Comparison of ENCODE assay signal across 24 cellular contexts in the genomic region with DNA sequence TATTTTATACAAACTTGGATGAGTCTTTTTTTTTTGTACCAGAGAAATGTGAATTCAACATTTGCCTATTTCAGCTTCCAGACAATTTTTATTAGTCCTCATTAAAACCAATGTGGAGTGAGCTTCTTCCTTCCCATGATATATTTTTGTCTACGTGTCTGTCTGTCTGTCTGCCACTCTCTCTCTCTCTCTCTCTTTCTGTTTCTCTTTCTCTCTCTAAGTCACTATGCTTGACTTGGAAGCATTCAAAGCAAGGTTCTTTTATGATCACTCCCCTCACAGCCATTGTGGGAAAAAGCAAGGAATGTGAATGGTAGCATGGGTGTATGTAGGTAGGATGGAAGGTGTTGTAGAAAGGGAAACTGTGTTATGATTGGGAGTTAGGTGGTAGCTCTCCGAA.
"Had no signal": no experiment of that assay in that cellular context is flagged by ENCODE, and none has a peak within 500 bp of the region (broad histone marks: within the 10 kb centered on the region; RNA-seq: fewer than 3 reads in every experiment).

No MANE protein-coding gene starts in this region.

- H3K4me3 ChIP-seq: left ventricle myocardium inferior, lung, pancreas, prostate gland, skin epidermis, spleen, suprapubic skin, thoracic aorta, tibial artery, uterus had no signal

- H3K36me3 Mint-ChIP-seq: naive thymus-derived CD8-positive, alpha-beta T cell; stimulated activated effector memory CD8-positive, alpha-beta T cell treated with anti-CD3 and anti-CD28 coated beads, Interleukin-12 subunit alpha, Interleukin-12 subunit beta, amount 100 ng/mL, for 72 hours had no signal

- H3K36me3 ChIP-seq: left ventricle myocardium inferior, pancreas, prostate gland, spleen, suprapubic skin, thoracic aorta, tibial artery, uterus had no signal

- H3K4me1 Mint-ChIP-seq: neural crest cell; stimulated activated effector memory CD8-positive, alpha-beta T cell treated with anti-CD3 and anti-CD28 coated beads, Interleukin-12 subunit alpha, Interleukin-12 subunit beta, amount 100 ng/mL, for 72 hours had no signal

- FAIRE-seq: pancreas had no signal

- H3K9me3 ChIP-seq: left ventricle myocardium inferior, pancreas, prostate gland, spleen, suprapubic skin, thoracic aorta, tibial artery, uterus had no signal

- H3K9me3 Mint-ChIP-seq: naive thymus-derived CD8-positive, alpha-beta T cell; nephron; neural crest cell; stimulated activated effector memory CD8-positive, alpha-beta T cell treated with anti-CD3 and anti-CD28 coated beads, Interleukin-12 subunit alpha, Interleukin-12 subunit beta, amount 100 ng/mL, for 72 hours; stimulated activated naive CD8-positive, alpha-beta T cell treated with anti-CD3 and anti-CD28 coated beads, Interleukin-15, Interleukin-2, amounts not matched to agents 100 ng/mL and 50 ng/mL, for 24 hours; type B pancreatic cell had no signal

- H3K27ac Mint-ChIP-seq: naive thymus-derived CD8-positive, alpha-beta T cell; stimulated activated effector memory CD8-positive, alpha-beta T cell treated with anti-CD3 and anti-CD28 coated beads, Interleukin-12 subunit alpha, Interleukin-12 subunit beta, amount 100 ng/mL, for 72 hours; stimulated activated naive CD8-positive, alpha-beta T cell treated with anti-CD3 and anti-CD28 coated beads, Interleukin-15, Interleukin-2, amounts not matched to agents 100 ng/mL and 50 ng/mL, for 24 hours; type B pancreatic cell had no signal

- H3K27ac ChIP-seq: left ventricle myocardium inferior, pancreas, prostate gland, skin epidermis, spleen, suprapubic skin, thoracic aorta, tibial artery, uterus had no signal

- H3K4me1 ChIP-seq: left ventricle myocardium inferior, pancreas, prostate gland, spleen had no signal

- H3K27me3 Mint-ChIP-seq: type B pancreatic cell had no signal

- DNase-seq: islet precursor cell; left ventricle myocardium inferior; naive thymus-derived CD8-positive, alpha-beta T cell; nucleus accumbens; pancreas; posterior cingulate gyrus; retina; right cardiac atrium; spleen; stimulated activated CD4-positive, alpha-beta T cell treated with anti-CD3 and anti-CD28 coated beads, Interleukin-4, amount 100 ng/mL, for 24 hours; stimulated activated naive CD4-positive, alpha-beta T cell; tibial artery; uterus had no signal

- H3K4me3 Mint-ChIP-seq: naive thymus-derived CD8-positive, alpha-beta T cell; nephron; neural crest cell; stimulated activated effector memory CD8-positive, alpha-beta T cell treated with anti-CD3 and anti-CD28 coated beads, Interleukin-12 subunit alpha, Interleukin-12 subunit beta, amount 100 ng/mL, for 72 hours; stimulated activated naive CD8-positive, alpha-beta T cell treated with anti-CD3 and anti-CD28 coated beads, Interleukin-15, Interleukin-2, amounts not matched to agents 100 ng/mL and 50 ng/mL, for 24 hours; type B pancreatic cell had no signal

- ATAC-seq: naive thymus-derived CD8-positive, alpha-beta T cell; pancreas; right cardiac atrium; sciatic nerve; stimulated activated effector memory CD8-positive, alpha-beta T cell treated with anti-CD3 and anti-CD28 coated beads, Interleukin-12 subunit alpha, Interleukin-12 subunit beta, amount 100 ng/mL, for 72 hours had no signal

- H3K27me3 ChIP-seq: pancreas, spleen, suprapubic skin, tibial artery, uterus had no signal
